2 cellular contexts compared by ENCODE assay signal in genomic region chr11:65834202-65834601, GRCh38.
A peak's percentile ranks its signal among the peaks of the same experiment; 100 is the strongest.
TF ChIP-seq lines count a peak whose summit lies in the region.

No MANE protein-coding gene starts in this region.

TF ChIP-seq in K562, 482 proteins besides CTCF, POLR2A, EP300 and RAD21:
- TF ChIP-seq EHMT2 (IDR thresholded peaks at IDR 0.05) (no peak), MCM7 (IDR thresholded peaks at IDR 0.05) (0 out of 4 replicates have a peak, but pooled peaks of 1 of the 2 experiments have one; percentile 29), ELF4 (CRISPR knock-in tag; IDR thresholded peaks at IDR 0.05) (0 out of 2 replicates have a peak, but pooled peaks have one; percentile 33), NKRF (IDR thresholded peaks at IDR 0.05; ENCODE audit: borderline replicate concordance) (peak; percentile 33; the same call in 1 of the 2 replicates), ZBTB26 (CRISPR knock-in tag; IDR thresholded peaks at IDR 0.05) (peak; percentile 87), ZKSCAN8 (CRISPR knock-in tag; IDR thresholded peaks at IDR 0.05) (no peak), HBP1 (CRISPR knock-in tag; IDR thresholded peaks at IDR 0.05) (peak; percentile 58; the same call in 1 of the 2 replicates), TOE1 (IDR thresholded peaks at IDR 0.05; ENCODE audit: borderline replicate concordance) (no peak), TOE1 (CRISPR knock-in tag; IDR thresholded peaks at IDR 0.05; ENCODE audit: borderline replicate concordance, low read depth) (0 out of 2 replicates have a peak, but pooled peaks have one; percentile 10), ARHGAP35 (IDR thresholded peaks at IDR 0.05; ENCODE audit: partially characterized antibody) (peak; percentile 23), ZNF217 (CRISPR knock-in tag; IDR thresholded peaks at IDR 0.05) (no peak), ZNF76 (CRISPR knock-in tag; IDR thresholded peaks at IDR 0.05; ENCODE audit: borderline replicate concordance) (no peak), ZBTB5 (IDR thresholded peaks at IDR 0.05) (no peak), THRB (CRISPR knock-in tag; conservative IDR thresholded peaks at IDR 0.05) (0 out of 2 replicates have a peak, but pooled peaks have one; percentile 34), BRCA1 (IDR thresholded peaks at IDR 0.05) (no peak), BRCA1 (CRISPR knock-in tag; IDR thresholded peaks at IDR 0.05) (peak; percentile 67; the same call in 1 of the 2 replicates)

TF ChIP-seq in liver, 16 proteins besides CTCF, POLR2A, EP300 and RAD21:
- TF ChIP-seq JUND (IDR thresholded peaks at IDR 0.05), result no peak
- TF ChIP-seq MAX (IDR thresholded peaks at IDR 0.05), result no peak
- TF ChIP-seq REST (IDR thresholded peaks at IDR 0.05), result no peak
- TF ChIP-seq FOXA1 (IDR thresholded peaks at IDR 0.05), result no peak
- TF ChIP-seq GABPA (IDR thresholded peaks at IDR 0.05 in 1 of 2, conservative IDR thresholded peaks at IDR 0.05 in 1 of 2), result no peak
